ENCODE assay signal across 15 cellular contexts in the genomic region with DNA sequence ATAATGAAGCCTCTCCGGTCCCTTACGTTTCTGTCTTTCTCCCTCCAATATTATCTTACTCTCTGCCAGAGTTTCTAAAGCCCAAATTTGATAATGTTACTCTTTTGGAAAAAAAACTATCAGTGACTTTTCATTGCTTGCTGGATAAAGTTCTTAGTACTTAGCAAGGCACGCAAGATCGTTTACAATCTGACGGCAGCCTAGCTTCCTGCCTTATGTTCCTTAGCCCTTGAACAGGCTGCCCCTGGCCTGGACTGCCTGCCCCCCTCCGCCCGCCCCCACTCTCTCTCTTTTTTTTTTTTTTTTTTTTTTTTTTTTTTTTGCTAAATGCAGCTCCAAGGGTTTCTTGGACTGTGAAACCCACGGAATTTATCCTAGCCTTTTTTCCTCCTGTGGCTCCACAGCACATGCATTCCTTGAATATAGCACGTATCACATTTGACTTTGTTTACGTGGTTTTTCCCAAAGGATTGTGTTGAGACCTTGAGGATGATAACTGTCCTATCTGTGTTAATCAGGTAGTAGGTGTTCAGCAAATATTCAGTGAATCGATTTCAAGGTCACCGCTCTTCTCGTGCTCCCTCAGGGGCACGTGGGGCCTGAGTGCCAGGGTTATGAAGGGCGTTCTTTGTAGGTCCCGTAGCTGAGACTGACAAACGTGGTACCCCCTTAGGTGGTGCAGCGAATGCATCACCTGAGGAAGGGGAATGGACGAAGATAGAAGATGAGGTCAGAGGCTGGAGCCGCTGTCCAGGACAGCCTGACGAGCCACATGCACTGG.
DNase-seq lines count a peak whose midpoint lies in the region; ATAC-seq and TF ChIP-seq lines count a peak whose summit lies in the region.
"Had no signal": no experiment of that assay in that cellular context is flagged by ENCODE, and none has a peak within 500 bp of the region (broad histone marks: within the 10 kb centered on the region; RNA-seq: fewer than 3 reads in every experiment).

No MANE protein-coding gene starts in this region.

- peak overlapping the region; percentile 36 for H3K4me3 Mint-ChIP-seq in osteocyte (ENCODE audit: unreplicated experiment)
- H3K4me3 Mint-ChIP-seq: T-helper 2 cell treated with Interferon-gamma antibody and Interleukin-4, amounts not matched to agents 5 μg/mL and 100 μg/mL, for 36 hours had no signal

- intact Hi-C loops in adrenal gland (cut with DNase I): no loop called here
- intact Hi-C loops in heart left ventricle (cut with DNase I): no loop called here

- TF ChIP-seq POLR2A in adrenal gland (IDR thresholded peaks at IDR 0.05) (no peak), heart left ventricle (IDR thresholded peaks at IDR 0.05) (no peak)

- peaks cover 59% of the 10 kb centered on the region for H3K4me1 Mint-ChIP-seq in osteocyte (ENCODE audit: unreplicated experiment)

- no peaks in the 10 kb centered on the region for H3K27me3 Mint-ChIP-seq in osteocyte (ENCODE audit: unreplicated experiment)

- H3K27me3 ChIP-seq in adrenal gland: no peaks in the 10 kb centered on the region
- no peaks in the 10 kb centered on the region for H3K27me3 ChIP-seq in heart left ventricle

- peak overlapping the region in 1 of 4 donors; percentile 9 for H3K4me3 ChIP-seq in adrenal gland
- H3K4me3 ChIP-seq in heart left ventricle: peak overlapping the region in 6 of 12 donors; percentile 11 to 35 (median 23)
- H3K4me3 ChIP-seq: skin epidermis had no signal

- H3K4me1 ChIP-seq in adrenal gland (replicated peaks in 1 of 2) (peaks cover 8 to 14% of the 10 kb centered on the region in 2 donors), heart left ventricle (peaks cover 0 to 30% (median 11%) of the 10 kb centered on the region in 12 donors)

- H3K9me3 ChIP-seq in adrenal gland (replicated peaks in 1 of 3): no peaks in the 10 kb centered on the region
- no peaks in the 10 kb centered on the region for H3K9me3 ChIP-seq in heart left ventricle

- ATAC-seq in heart left ventricle: peak in 3 of 4 donors; percentile 49 to 88 (median 78)
- ATAC-seq in GM21447 (IDR thresholded peaks at IDR 0.05; ENCODE audit: unreplicated experiment): no peak
- ATAC-seq in GM21423 (IDR thresholded peaks at IDR 0.05; ENCODE audit: unreplicated experiment): no peak
- no peak for ATAC-seq in HG03571 (IDR thresholded peaks at IDR 0.05; ENCODE audit: unreplicated experiment)
- ATAC-seq: esophagus mucosa had no signal

- WGBS in adrenal gland, 4 donors: 31 to 41% (median 33%) methylated on average over 21 of the region's 21 CpGs
- 47 to 64% (median 62%) methylated on average over 21 of the region's 21 CpGs for WGBS in heart left ventricle, 4 donors

- H3K27ac Mint-ChIP-seq in osteocyte (ENCODE audit: unreplicated experiment): peak overlapping the region; percentile 84
- H3K27ac Mint-ChIP-seq: T-helper 2 cell treated with Interferon-gamma antibody and Interleukin-4, amounts not matched to agents 5 μg/mL and 100 μg/mL, for 36 hours had no signal

- DNase-seq in AG08395 (ENCODE audit: low spot score) (peak; percentile 31), adrenal gland (peak in 3 of 7 donors; percentile 29 to 45 (median 31)), heart left ventricle (peak in 2 of 5 donors; percentile 40 to 43), osteocyte (ENCODE audit: extremely low spot score, unreplicated experiment) (no peak), NCI-H1105 (lab: John Stamatoyannopoulos, UW) (no peak)
- DNase-seq: activated CD8-positive, alpha-beta memory T cell treated with anti-CD3 and anti-CD28 coated beads, Interleukin-2, amount 50 U/mL, for 4 hours; GDM1; Karpas-422; NCI-H2081 treated with DMSO at 0.1 percent for 48 hours had no signal

- no peak for TF ChIP-seq CTCF in adrenal gland (IDR thresholded peaks at IDR 0.05)
- TF ChIP-seq CTCF in heart left ventricle (IDR thresholded peaks at IDR 0.05): no peak
- no peak for TF ChIP-seq CTCF in osteocyte (IDR thresholded peaks at IDR 0.05)

- H3K27ac ChIP-seq in adrenal gland (peak overlapping the region in 3 of 5 donors; percentile 28 to 58 (median 46)), heart left ventricle (peak overlapping the region in 11 of 12 donors; percentile 3 to 79 (median 43))

- H3K36me3 Mint-ChIP-seq in osteocyte (ENCODE audit: unreplicated experiment): peaks cover 16% of the 10 kb centered on the region

- H3K36me3 ChIP-seq in adrenal gland (replicated peaks in 1 of 2) (no peaks in the 10 kb centered on the region), heart left ventricle (no peaks in the 10 kb centered on the region)

- H3K9me3 Mint-ChIP-seq in osteocyte (ENCODE audit: unreplicated experiment): no peaks in the 10 kb centered on the region
- H3K9me3 Mint-ChIP-seq: T-helper 2 cell treated with Interferon-gamma antibody and Interleukin-4, amounts not matched to agents 5 μg/mL and 100 μg/mL, for 36 hours had no signal

Comparison
In these comparisons a context has a peak if more than half of its experiments do, and no peak if none do; other contexts are left out.
1. ATAC-seq: peak in heart left ventricle (3 of 4); none in GM21447 (single experiment), GM21423 (single experiment) and HG03571 (single experiment).